Comparison of ENCODE assay signal across 2 cellular contexts in genomic region chr9:22415941-22416691, GRCh38.
A peak's percentile ranks its signal among the peaks of the same experiment; 100 is the strongest.
TF ChIP-seq lines count a peak whose summit lies in the region.

No MANE protein-coding gene starts in this region.

TF ChIP-seq in liver, 16 proteins besides CTCF, POLR2A, EP300 and RAD21:
- TF ChIP-seq ZBTB33 (IDR thresholded peaks at IDR 0.05) (no peak), HNF4A (conservative IDR thresholded peaks at IDR 0.05) (peak in 1 of 2 donors; percentile 3), RXRA (IDR thresholded peaks at IDR 0.05) (peak in 1 of 2 donors; percentile 63), JUND (IDR thresholded peaks at IDR 0.05) (no peak), MAX (IDR thresholded peaks at IDR 0.05) (no peak), HNF4G (IDR thresholded peaks at IDR 0.05) (no peak), ATF3 (IDR thresholded peaks at IDR 0.05) (no peak), FOXA2 (IDR thresholded peaks at IDR 0.05) (no peak), FOXA1 (IDR thresholded peaks at IDR 0.05) (no peak), SP1 (IDR thresholded peaks at IDR 0.05) (peak; percentile 23), YY1 (IDR thresholded peaks at IDR 0.05) (no peak), EGR1 (IDR thresholded peaks at IDR 0.05; ENCODE audit: low read depth in 2 of 2) (no peak), GABPA (IDR thresholded peaks at IDR 0.05 in 1 of 2, conservative IDR thresholded peaks at IDR 0.05 in 1 of 2) (no peak), NR2F2 (IDR thresholded peaks at IDR 0.05) (no peak), TAF1 (conservative IDR thresholded peaks at IDR 0.05) (no peak), REST (IDR thresholded peaks at IDR 0.05) (no peak)

TF ChIP-seq in HepG2, 621 proteins besides CTCF, POLR2A, EP300 and RAD21:
- TF ChIP-seq CEBPB (IDR thresholded peaks at IDR 0.05; ENCODE audit: borderline replicate concordance, low read depth, low read length) (no peak), PAWR (CRISPR knock-in tag; IDR thresholded peaks at IDR 0.05; ENCODE audit: borderline replicate concordance) (no peak), TBL1XR1 (IDR thresholded peaks at IDR 0.05; ENCODE audit: borderline replicate concordance, low read length, partially characterized antibody) (no peak), ZNF674 (CRISPR knock-in tag; IDR thresholded peaks at IDR 0.05; ENCODE audit: low read depth) (no peak), GATAD2A (CRISPR knock-in tag; IDR thresholded peaks at IDR 0.05) (no peak), HNF4A (CRISPR knock-in tag; IDR thresholded peaks at IDR 0.05) (no peak), ZNF670 (CRISPR knock-in tag; IDR thresholded peaks at IDR 0.05; ENCODE audit: borderline replicate concordance) (no peak), ZBTB21 (CRISPR knock-in tag; IDR thresholded peaks at IDR 0.05) (no peak), ARNT2 (CRISPR knock-in tag; IDR thresholded peaks at IDR 0.05; ENCODE audit: low read depth) (no peak), ZNF781 (CRISPR knock-in tag; IDR thresholded peaks at IDR 0.05; ENCODE audit: borderline replicate concordance, not compliant biosample characterization) (no peak), YY1 (IDR thresholded peaks at IDR 0.05; ENCODE audit: insufficient read depth, insufficient replicate concordance, low read depth, low read length) (no peak), IRF9 (CRISPR knock-in tag; IDR thresholded peaks at IDR 0.05; ENCODE audit: borderline replicate concordance) (no peak), ZMAT5 (CRISPR knock-in tag; IDR thresholded peaks at IDR 0.05; ENCODE audit: borderline replicate concordance, low read depth) (no peak), ZNF704 (CRISPR knock-in tag; IDR thresholded peaks at IDR 0.05; ENCODE audit: borderline replicate concordance) (no peak), MAFK (conservative IDR thresholded peaks at IDR 0.05 in 1 of 2, IDR thresholded peaks at IDR 0.05 in 1 of 2; ENCODE audit: low read length in 2 of 2) (no peak)
